In the genomic region with DNA sequence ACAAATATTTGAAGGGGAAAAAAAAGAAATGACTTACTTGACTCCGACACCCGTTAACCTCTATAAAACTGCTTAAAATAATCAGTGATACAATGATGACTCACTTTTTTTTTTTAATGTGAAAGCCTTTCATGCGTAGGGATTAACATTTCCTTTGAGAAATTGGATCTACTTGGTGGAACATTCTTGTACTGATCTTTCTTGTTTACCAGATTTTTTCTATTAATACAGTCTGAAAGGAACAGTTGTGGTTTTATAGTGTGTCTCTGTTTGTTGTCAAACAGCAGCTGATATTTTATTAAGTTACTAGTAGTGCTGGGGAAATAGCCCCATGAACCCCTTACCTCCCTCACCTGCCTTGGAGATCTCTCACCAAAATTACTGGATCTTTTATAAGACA, we compare ENCODE assay signal across 2 cellular contexts.
TF ChIP-seq lines count a peak whose summit lies in the region.

No MANE protein-coding gene starts in this region.

TF ChIP-seq in SK-N-SH, 30 proteins besides CTCF, POLR2A, EP300 and RAD21 (continued from another document and continues in another):
- TF ChIP-seq, protein P1, sequence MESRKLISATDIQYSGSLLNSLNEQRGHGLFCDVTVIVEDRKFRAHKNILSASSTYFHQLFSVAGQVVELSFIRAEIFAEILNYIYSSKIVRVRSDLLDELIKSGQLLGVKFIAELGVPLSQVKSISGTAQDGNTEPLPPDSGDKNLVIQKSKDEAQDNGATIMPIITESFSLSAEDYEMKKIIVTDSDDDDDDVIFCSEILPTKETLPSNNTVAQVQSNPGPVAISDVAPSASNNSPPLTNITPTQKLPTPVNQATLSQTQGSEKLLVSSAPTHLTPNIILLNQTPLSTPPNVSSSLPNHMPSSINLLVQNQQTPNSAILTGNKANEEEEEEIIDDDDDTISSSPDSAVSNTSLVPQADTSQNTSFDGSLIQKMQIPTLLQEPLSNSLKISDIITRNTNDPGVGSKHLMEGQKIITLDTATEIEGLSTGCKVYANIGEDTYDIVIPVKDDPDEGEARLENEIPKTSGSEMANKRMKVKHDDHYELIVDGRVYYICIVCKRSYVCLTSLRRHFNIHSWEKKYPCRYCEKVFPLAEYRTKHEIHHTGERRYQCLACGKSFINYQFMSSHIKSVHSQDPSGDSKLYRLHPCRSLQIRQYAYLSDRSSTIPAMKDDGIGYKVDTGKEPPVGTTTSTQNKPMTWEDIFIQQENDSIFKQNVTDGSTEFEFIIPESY (IDR thresholded peaks at IDR 0.05; ENCODE audit: borderline replicate concordance, low read depth), result no peak
- TF ChIP-seq RFX5 (IDR thresholded peaks at IDR 0.05; ENCODE audit: low read length), result no peak
- TF ChIP-seq, protein P2, sequence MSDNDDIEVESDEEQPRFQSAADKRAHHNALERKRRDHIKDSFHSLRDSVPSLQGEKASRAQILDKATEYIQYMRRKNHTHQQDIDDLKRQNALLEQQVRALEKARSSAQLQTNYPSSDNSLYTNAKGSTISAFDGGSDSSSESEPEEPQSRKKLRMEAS (IDR thresholded peaks at IDR 0.05; ENCODE audit: low read depth), result no peak
- no peak for TF ChIP-seq TAF1 (IDR thresholded peaks at IDR 0.05; ENCODE audit: borderline replicate concordance, low read depth, low read length)
- TF ChIP-seq GATA2 (CRISPR knock-in tag; IDR thresholded peaks at IDR 0.05), result no peak
- no peak for TF ChIP-seq ELF1 (IDR thresholded peaks at IDR 0.05)
- peak; percentile 69 for TF ChIP-seq JUND (IDR thresholded peaks at IDR 0.05)
- no peak for TF ChIP-seq SMC3 (IDR thresholded peaks at IDR 0.05; ENCODE audit: low read depth, low read length)
- TF ChIP-seq, protein P3, sequence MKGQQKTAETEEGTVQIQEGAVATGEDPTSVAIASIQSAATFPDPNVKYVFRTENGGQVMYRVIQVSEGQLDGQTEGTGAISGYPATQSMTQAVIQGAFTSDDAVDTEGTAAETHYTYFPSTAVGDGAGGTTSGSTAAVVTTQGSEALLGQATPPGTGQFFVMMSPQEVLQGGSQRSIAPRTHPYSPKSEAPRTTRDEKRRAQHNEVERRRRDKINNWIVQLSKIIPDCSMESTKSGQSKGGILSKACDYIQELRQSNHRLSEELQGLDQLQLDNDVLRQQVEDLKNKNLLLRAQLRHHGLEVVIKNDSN (IDR thresholded peaks at IDR 0.05; ENCODE audit: borderline replicate concordance, low read depth), result no peak
- TF ChIP-seq, protein P4, sequence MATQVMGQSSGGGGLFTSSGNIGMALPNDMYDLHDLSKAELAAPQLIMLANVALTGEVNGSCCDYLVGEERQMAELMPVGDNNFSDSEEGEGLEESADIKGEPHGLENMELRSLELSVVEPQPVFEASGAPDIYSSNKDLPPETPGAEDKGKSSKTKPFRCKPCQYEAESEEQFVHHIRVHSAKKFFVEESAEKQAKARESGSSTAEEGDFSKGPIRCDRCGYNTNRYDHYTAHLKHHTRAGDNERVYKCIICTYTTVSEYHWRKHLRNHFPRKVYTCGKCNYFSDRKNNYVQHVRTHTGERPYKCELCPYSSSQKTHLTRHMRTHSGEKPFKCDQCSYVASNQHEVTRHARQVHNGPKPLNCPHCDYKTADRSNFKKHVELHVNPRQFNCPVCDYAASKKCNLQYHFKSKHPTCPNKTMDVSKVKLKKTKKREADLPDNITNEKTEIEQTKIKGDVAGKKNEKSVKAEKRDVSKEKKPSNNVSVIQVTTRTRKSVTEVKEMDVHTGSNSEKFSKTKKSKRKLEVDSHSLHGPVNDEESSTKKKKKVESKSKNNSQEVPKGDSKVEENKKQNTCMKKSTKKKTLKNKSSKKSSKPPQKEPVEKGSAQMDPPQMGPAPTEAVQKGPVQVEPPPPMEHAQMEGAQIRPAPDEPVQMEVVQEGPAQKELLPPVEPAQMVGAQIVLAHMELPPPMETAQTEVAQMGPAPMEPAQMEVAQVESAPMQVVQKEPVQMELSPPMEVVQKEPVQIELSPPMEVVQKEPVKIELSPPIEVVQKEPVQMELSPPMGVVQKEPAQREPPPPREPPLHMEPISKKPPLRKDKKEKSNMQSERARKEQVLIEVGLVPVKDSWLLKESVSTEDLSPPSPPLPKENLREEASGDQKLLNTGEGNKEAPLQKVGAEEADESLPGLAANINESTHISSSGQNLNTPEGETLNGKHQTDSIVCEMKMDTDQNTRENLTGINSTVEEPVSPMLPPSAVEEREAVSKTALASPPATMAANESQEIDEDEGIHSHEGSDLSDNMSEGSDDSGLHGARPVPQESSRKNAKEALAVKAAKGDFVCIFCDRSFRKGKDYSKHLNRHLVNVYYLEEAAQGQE (IDR thresholded peaks at IDR 0.05; ENCODE audit: low read depth, low read length), result no peak
- no peak for TF ChIP-seq RXRA (IDR thresholded peaks at IDR 0.05; ENCODE audit: borderline replicate concordance, low read depth)
- no peak for TF ChIP-seq SIN3A (IDR thresholded peaks at IDR 0.05; ENCODE audit: borderline replicate concordance, low read depth, low read length)
- TF ChIP-seq NRF1 (IDR thresholded peaks at IDR 0.05; ENCODE audit: low read depth, low read length), result no peak
- no peak for TF ChIP-seq MXI1 (IDR thresholded peaks at IDR 0.05; ENCODE audit: low read depth, low read length)
- TF ChIP-seq TEAD4 (IDR thresholded peaks at IDR 0.05; ENCODE audit: borderline replicate concordance, insufficient read depth), result peak; percentile 23; the same call in 1 of the 2 replicates
- TF ChIP-seq NFIC (IDR thresholded peaks at IDR 0.05; ENCODE audit: borderline replicate concordance), result 0 out of 2 replicates have a peak, but pooled peaks have one; percentile 9
- TF ChIP-seq, protein P5, sequence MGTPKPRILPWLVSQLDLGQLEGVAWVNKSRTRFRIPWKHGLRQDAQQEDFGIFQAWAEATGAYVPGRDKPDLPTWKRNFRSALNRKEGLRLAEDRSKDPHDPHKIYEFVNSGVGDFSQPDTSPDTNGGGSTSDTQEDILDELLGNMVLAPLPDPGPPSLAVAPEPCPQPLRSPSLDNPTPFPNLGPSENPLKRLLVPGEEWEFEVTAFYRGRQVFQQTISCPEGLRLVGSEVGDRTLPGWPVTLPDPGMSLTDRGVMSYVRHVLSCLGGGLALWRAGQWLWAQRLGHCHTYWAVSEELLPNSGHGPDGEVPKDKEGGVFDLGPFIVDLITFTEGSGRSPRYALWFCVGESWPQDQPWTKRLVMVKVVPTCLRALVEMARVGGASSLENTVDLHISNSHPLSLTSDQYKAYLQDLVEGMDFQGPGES (IDR thresholded peaks at IDR 0.05; ENCODE audit: low read depth, low read length), result no peak
- TF ChIP-seq YY1 (IDR thresholded peaks at IDR 0.05; ENCODE audit: low read depth), result no peak
- TF ChIP-seq, protein P6, sequence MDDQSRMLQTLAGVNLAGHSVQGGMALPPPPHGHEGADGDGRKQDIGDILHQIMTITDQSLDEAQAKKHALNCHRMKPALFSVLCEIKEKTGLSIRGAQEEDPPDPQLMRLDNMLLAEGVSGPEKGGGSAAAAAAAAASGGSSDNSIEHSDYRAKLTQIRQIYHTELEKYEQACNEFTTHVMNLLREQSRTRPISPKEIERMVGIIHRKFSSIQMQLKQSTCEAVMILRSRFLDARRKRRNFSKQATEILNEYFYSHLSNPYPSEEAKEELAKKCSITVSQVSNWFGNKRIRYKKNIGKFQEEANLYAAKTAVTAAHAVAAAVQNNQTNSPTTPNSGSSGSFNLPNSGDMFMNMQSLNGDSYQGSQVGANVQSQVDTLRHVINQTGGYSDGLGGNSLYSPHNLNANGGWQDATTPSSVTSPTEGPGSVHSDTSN (IDR thresholded peaks at IDR 0.05), result peak; percentile 59; the same call in 1 of the 2 replicates
- TF ChIP-seq FOXM1 (IDR thresholded peaks at IDR 0.05; ENCODE audit: low read depth), result no peak
- peak; percentile 65; the same call in 1 of the 2 replicates for TF ChIP-seq FOSL2 (IDR thresholded peaks at IDR 0.05; ENCODE audit: borderline replicate concordance, low read depth)

TF ChIP-seq in GM23338, 12 proteins besides CTCF, POLR2A, EP300 and RAD21:
- TF ChIP-seq, protein P4 (IDR thresholded peaks at IDR 0.05; ENCODE audit: unreplicated experiment), result no peak
- TF ChIP-seq, protein P7, sequence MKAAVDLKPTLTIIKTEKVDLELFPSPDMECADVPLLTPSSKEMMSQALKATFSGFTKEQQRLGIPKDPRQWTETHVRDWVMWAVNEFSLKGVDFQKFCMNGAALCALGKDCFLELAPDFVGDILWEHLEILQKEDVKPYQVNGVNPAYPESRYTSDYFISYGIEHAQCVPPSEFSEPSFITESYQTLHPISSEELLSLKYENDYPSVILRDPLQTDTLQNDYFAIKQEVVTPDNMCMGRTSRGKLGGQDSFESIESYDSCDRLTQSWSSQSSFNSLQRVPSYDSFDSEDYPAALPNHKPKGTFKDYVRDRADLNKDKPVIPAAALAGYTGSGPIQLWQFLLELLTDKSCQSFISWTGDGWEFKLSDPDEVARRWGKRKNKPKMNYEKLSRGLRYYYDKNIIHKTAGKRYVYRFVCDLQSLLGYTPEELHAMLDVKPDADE (IDR thresholded peaks at IDR 0.05), result no peak
- no peak for TF ChIP-seq CREB1 (CRISPR knock-in tag; IDR thresholded peaks at IDR 0.05; ENCODE audit: low read depth)
- no peak for TF ChIP-seq ZNF331 (CRISPR knock-in tag; IDR thresholded peaks at IDR 0.05; ENCODE audit: low read depth)
- no peak for TF ChIP-seq EZH2phosphoT487 (IDR thresholded peaks at IDR 0.05; ENCODE audit: unreplicated experiment)
